Comparison of ENCODE assay signal across 24 cellular contexts in genomic region chr2:120384486-120385354, GRCh38. TPM values are rescaled to one million over a fixed set of nuclear protein-coding genes. Genes with fewer than 3 reads are reported as not detected.
DNase-seq lines count a peak whose midpoint lies in the region; ATAC-seq and TF ChIP-seq lines count a peak whose summit lies in the region.
"Had no signal": no experiment of that assay in that cellular context is flagged by ENCODE, and none has a peak within 500 bp of the region (broad histone marks: within the 10 kb centered on the region; RNA-seq: fewer than 3 reads in every experiment).

No MANE protein-coding gene starts in this region.

- H3K4me3 Mint-ChIP-seq in activated naive CD8-positive, alpha-beta T cell treated with anti-CD3 and anti-CD28 coated beads, Interleukin-2, amount 50 U/mL, for 24 hours = no peak overlapping the region
- H3K4me3 Mint-ChIP-seq in activated naive CD8-positive, alpha-beta T cell treated with anti-CD3 and anti-CD28 coated beads for 36 hours = no peak overlapping the region
- no peak overlapping the region for H3K4me3 Mint-ChIP-seq in endodermal cell
- no peak overlapping the region for H3K4me3 Mint-ChIP-seq in CD8-positive, alpha-beta T cell
- H3K4me3 Mint-ChIP-seq: activated naive CD4-positive, alpha-beta T cell treated with anti-CD3 and anti-CD28 coated beads, Interleukin-2, amount 50 U/mL, for 24 hours; B cell; mesothelial cell of epicardium; nephron had no signal

- CTCF ChIA-PET in CD8-positive, alpha-beta T cell (lab: Charles Lee) = no interaction called here

- H3K27ac ChIP-seq in endodermal cell (ENCODE audit: low read depth, low read length) (no peak overlapping the region), spleen (no peak overlapping the region)
- H3K27ac ChIP-seq in CD8-positive, alpha-beta T cell (ENCODE audit: low read depth, low read length) = no peak overlapping the region
- H3K27ac ChIP-seq: esophagus squamous epithelium, gastroesophageal sphincter had no signal

- H3K27me3 ChIP-seq in endodermal cell (ENCODE audit: control insufficient read depth, insufficient read depth, low read length, poor library complexity, severe bottlenecking) (no peaks in the 10 kb centered on the region), spleen (replicated peaks in 1 of 7) (peaks cover 0 to 24% (median 0%) of the 10 kb centered on the region in 7 donors)
- no peaks in the 10 kb centered on the region for H3K27me3 ChIP-seq in CD8-positive, alpha-beta T cell (ENCODE audit: insufficient read depth, low read length)

- no peaks in the 10 kb centered on the region for H3K36me3 Mint-ChIP-seq in activated naive CD8-positive, alpha-beta T cell treated with anti-CD3 and anti-CD28 coated beads, Interleukin-2, amount 50 U/mL, for 24 hours (ENCODE audit: low read depth)
- H3K36me3 Mint-ChIP-seq in activated naive CD8-positive, alpha-beta T cell treated with anti-CD3 and anti-CD28 coated beads for 36 hours = no peaks in the 10 kb centered on the region
- H3K36me3 Mint-ChIP-seq in endodermal cell (ENCODE audit: low read depth) = no peaks in the 10 kb centered on the region
- H3K36me3 Mint-ChIP-seq in CD8-positive, alpha-beta T cell = no peaks in the 10 kb centered on the region
- H3K36me3 Mint-ChIP-seq: activated naive CD4-positive, alpha-beta T cell treated with anti-CD3 and anti-CD28 coated beads, Interleukin-2, amount 50 U/mL, for 24 hours; mesothelial cell of epicardium had no signal

- H3K9me3 ChIP-seq in endodermal cell (ENCODE audit: control insufficient read depth, low read length) (no peaks in the 10 kb centered on the region), spleen (no peaks in the 10 kb centered on the region)
- no peaks in the 10 kb centered on the region for H3K9me3 ChIP-seq in CD8-positive, alpha-beta T cell (ENCODE audit: low read length)
- H3K9me3 ChIP-seq: esophagus squamous epithelium, gastroesophageal sphincter had no signal

- H3K9ac ChIP-seq in endodermal cell (ENCODE audit: extremely low read depth, low read length, poor library complexity, severe bottlenecking) = no peak overlapping the region

- WGBS in endodermal cell (ENCODE audit: insufficient coverage in 1 of 2, insufficient read length in 1 of 2), 2 experiments = 78 to 85% methylated on average over 7 to 13 of the region's 13 CpGs
- 67 to 82% (median 77%) methylated on average over 10 to 13 of the region's 13 CpGs for WGBS in spleen, 5 donors

- TF ChIP-seq CTCF in endodermal cell (conservative IDR thresholded peaks at IDR 0.05) (no peak), spleen (IDR thresholded peaks at IDR 0.05 in 8 of 11, conservative IDR thresholded peaks at IDR 0.05 in 3 of 11) (no peak)
- no peak for TF ChIP-seq CTCF in CD8-positive, alpha-beta T cell (IDR thresholded peaks at IDR 0.05)

- no peaks in the 10 kb centered on the region for H3K27me3 Mint-ChIP-seq in activated naive CD8-positive, alpha-beta T cell treated with anti-CD3 and anti-CD28 coated beads, Interleukin-2, amount 50 U/mL, for 24 hours
- H3K27me3 Mint-ChIP-seq in activated naive CD8-positive, alpha-beta T cell treated with anti-CD3 and anti-CD28 coated beads for 36 hours = no peaks in the 10 kb centered on the region
- peaks cover 7% of the 10 kb centered on the region for H3K27me3 Mint-ChIP-seq in endodermal cell (ENCODE audit: insufficient read depth)
- peaks cover 5% of the 10 kb centered on the region for H3K27me3 Mint-ChIP-seq in CD8-positive, alpha-beta T cell (ENCODE audit: low read depth)
- H3K27me3 Mint-ChIP-seq: activated naive CD4-positive, alpha-beta T cell treated with anti-CD3 and anti-CD28 coated beads, Interleukin-2, amount 50 U/mL, for 24 hours had no signal

- no peak overlapping the region for H3K4me3 ChIP-seq in endodermal cell (ENCODE audit: low read length)
- no peak overlapping the region for H3K4me3 ChIP-seq in spleen
- H3K4me3 ChIP-seq in CD8-positive, alpha-beta T cell (ENCODE audit: low read depth, low read length) = no peak overlapping the region
- H3K4me3 ChIP-seq: esophagus squamous epithelium, gastroesophageal sphincter had no signal

- H3K9me3 Mint-ChIP-seq in activated naive CD8-positive, alpha-beta T cell treated with anti-CD3 and anti-CD28 coated beads, Interleukin-2, amount 50 U/mL, for 24 hours = no peaks in the 10 kb centered on the region
- no peaks in the 10 kb centered on the region for H3K9me3 Mint-ChIP-seq in activated naive CD8-positive, alpha-beta T cell treated with anti-CD3 and anti-CD28 coated beads for 36 hours
- no peaks in the 10 kb centered on the region for H3K9me3 Mint-ChIP-seq in endodermal cell
- no peaks in the 10 kb centered on the region for H3K9me3 Mint-ChIP-seq in CD8-positive, alpha-beta T cell
- H3K9me3 Mint-ChIP-seq: activated naive CD4-positive, alpha-beta T cell treated with anti-CD3 and anti-CD28 coated beads, Interleukin-2, amount 50 U/mL, for 24 hours; mesothelial cell of epicardium; nephron had no signal

- no peaks in the 10 kb centered on the region for H3K4me1 ChIP-seq in endodermal cell (ENCODE audit: control insufficient read depth, insufficient read depth, low read length)
- no peaks in the 10 kb centered on the region for H3K4me1 ChIP-seq in spleen
- H3K4me1 ChIP-seq in CD8-positive, alpha-beta T cell (ENCODE audit: insufficient read depth, low read length) = no peaks in the 10 kb centered on the region
- H3K4me1 ChIP-seq: esophagus squamous epithelium, gastroesophageal sphincter had no signal

- H3K27ac Mint-ChIP-seq in activated naive CD8-positive, alpha-beta T cell treated with anti-CD3 and anti-CD28 coated beads, Interleukin-2, amount 50 U/mL, for 24 hours = no peak overlapping the region
- H3K27ac Mint-ChIP-seq in activated naive CD8-positive, alpha-beta T cell treated with anti-CD3 and anti-CD28 coated beads for 36 hours = no peak overlapping the region
- H3K27ac Mint-ChIP-seq in endodermal cell = no peak overlapping the region
- H3K27ac Mint-ChIP-seq in CD8-positive, alpha-beta T cell = no peak overlapping the region
- H3K27ac Mint-ChIP-seq: activated naive CD4-positive, alpha-beta T cell treated with anti-CD3 and anti-CD28 coated beads, Interleukin-2, amount 50 U/mL, for 24 hours; B cell; mesothelial cell of epicardium; nephron had no signal

- DNase-seq in activated naive CD8-positive, alpha-beta T cell treated with anti-CD3 and anti-CD28 coated beads, Interleukin-2, amount 50 U/mL, for 24 hours = no peak
- no peak for DNase-seq in activated naive CD8-positive, alpha-beta T cell treated with anti-CD3 and anti-CD28 coated beads for 36 hours
- peak; percentile 68 for DNase-seq in HuH-7.5 (ENCODE audit: low spot score)
- DNase-seq in endodermal cell = peak; percentile 50
- DNase-seq in spleen = peak; percentile 67
- no peak for DNase-seq in ureter (ENCODE audit: low spot score)
- DNase-seq in Kasumi-1 (lab: John Stamatoyannopoulos, UW) = no peak
- DNase-seq in CD8-positive, alpha-beta T cell = no peak
- DNase-seq: activated CD4-positive, alpha-beta T cell treated with anti-CD3 and anti-CD28 coated beads for 48 hours; effector memory CD4-positive, alpha-beta T cell; EL; esophagus squamous epithelium; NCI-H1417; NCI-H748 treated with DMSO at 0.1 percent for 48 hours; SIG-M5; stimulated activated CD4-positive, alpha-beta T cell treated with anti-CD3 and anti-CD28 coated beads, Interleukin-4, amount 100 ng/mL, for 4 hours had no signal

- no peaks in the 10 kb centered on the region for H3K4me1 Mint-ChIP-seq in activated naive CD8-positive, alpha-beta T cell treated with anti-CD3 and anti-CD28 coated beads, Interleukin-2, amount 50 U/mL, for 24 hours
- no peaks in the 10 kb centered on the region for H3K4me1 Mint-ChIP-seq in activated naive CD8-positive, alpha-beta T cell treated with anti-CD3 and anti-CD28 coated beads for 36 hours
- H3K4me1 Mint-ChIP-seq in endodermal cell = peaks cover 5% of the 10 kb centered on the region
- H3K4me1 Mint-ChIP-seq in CD8-positive, alpha-beta T cell (ENCODE audit: low read depth) = no peaks in the 10 kb centered on the region
- H3K4me1 Mint-ChIP-seq: activated naive CD4-positive, alpha-beta T cell treated with anti-CD3 and anti-CD28 coated beads, Interleukin-2, amount 50 U/mL, for 24 hours; B cell; mesothelial cell of epicardium; nephron had no signal

- peak; percentile 18 for ATAC-seq in activated naive CD8-positive, alpha-beta T cell treated with anti-CD3 and anti-CD28 coated beads, Interleukin-2, amount 50 U/mL, for 24 hours
- no peak for ATAC-seq in CD8-positive, alpha-beta T cell
- ATAC-seq: gastroesophageal sphincter, left colon had no signal

- POLR2A ChIA-PET in CD8-positive, alpha-beta T cell (lab: Charles Lee) = no interaction called here

- intact Hi-C loops in spleen (cut with DNase I; ENCODE audit: low total_unique reads) = no loop called here
- intact Hi-C loops in CD8-positive, alpha-beta T cell (cut with DNase I, micrococcal nuclease) = no loop called here

- no peaks in the 10 kb centered on the region for H3K36me3 ChIP-seq in endodermal cell (ENCODE audit: control insufficient read depth, insufficient read depth, low read length)
- no peaks in the 10 kb centered on the region for H3K36me3 ChIP-seq in spleen
- H3K36me3 ChIP-seq in CD8-positive, alpha-beta T cell (ENCODE audit: insufficient read depth, low read length) = no peaks in the 10 kb centered on the region
- H3K36me3 ChIP-seq: esophagus squamous epithelium, gastroesophageal sphincter had no signal

- no peak for TF ChIP-seq POLR2A in spleen (IDR thresholded peaks at IDR 0.05)

RNA-seq across cellular contexts. Expression of gene INHBB, which starts 38.8 kb away (rescaled TPM):
- not detected for total RNA-seq in activated naive CD8-positive, alpha-beta T cell treated with anti-CD3 and anti-CD28 coated beads for 36 hours
- not detected for total RNA-seq in endodermal cell
- polyA plus RNA-seq in endodermal cell (2013, experiment 1 of 2) = 0.14 TPM
- 0.17 TPM for polyA plus RNA-seq in endodermal cell (2013, experiment 2 of 2)
- 1 to 10 TPM in 2 of 7 donors, under 1 TPM in 5; 0.29 to 1.4 (median 0.68) TPM for total RNA-seq in spleen
- 1 to 10 TPM in 1 of 3 donors, under 1 TPM in 2; 0.26 to 1.5 (median 0.58) TPM for polyA plus RNA-seq in spleen
- 10.8 TPM for total RNA-seq in ureter
- total RNA-seq in CD8-positive, alpha-beta T cell = not detected
- total RNA-seq: B cell; mesothelial cell of epicardium; OCI-LY7; T-helper 1 cell treated with Interleukin-12 subunit alpha and Interleukin-12 subunit beta and Interleukin-4 antibody, amounts not matched to agents 30 ng/mL and 1 ng/mL, for 36 hours had no signal

Comparison
In these comparisons a context has a peak if more than half of its experiments do, and no peak if none do; other contexts are left out.
1. DNase-seq: peak in HuH-7.5 (single experiment), endodermal cell (single experiment) and spleen (single experiment); none in activated naive CD8-positive, alpha-beta T cell treated with anti-CD3 and anti-CD28 coated beads, Interleukin-2, amount 50 U/mL, for 24 hours (single experiment), activated naive CD8-positive, alpha-beta T cell treated with anti-CD3 and anti-CD28 coated beads for 36 hours (single experiment), ureter (single experiment), Kasumi-1 (0 of 2) and CD8-positive, alpha-beta T cell (0 of 7).